In the genomic region with DNA sequence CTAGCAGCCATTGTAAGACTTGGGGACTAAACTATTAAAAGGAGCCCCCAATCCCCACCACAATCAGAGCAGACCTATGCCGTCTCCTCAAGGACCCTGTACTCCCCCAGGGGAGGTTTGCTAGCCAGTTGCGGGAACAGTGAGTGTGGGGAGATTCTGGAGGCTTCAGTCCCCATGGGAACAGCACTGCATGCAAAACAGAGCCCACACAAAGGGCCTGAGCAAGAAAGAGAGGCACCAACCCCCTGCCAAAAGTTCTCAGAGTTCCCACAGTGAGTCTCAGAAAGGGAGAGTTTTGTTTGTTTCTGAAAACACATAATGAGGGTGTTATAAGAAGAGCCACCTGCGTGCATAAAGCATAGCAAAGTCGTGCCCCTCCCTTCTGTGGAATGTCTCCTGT, we compare ENCODE assay signal across 14 cellular contexts. TPM values are rescaled to one million over a fixed set of nuclear protein-coding genes. Genes with fewer than 3 reads are reported as not detected.
DNase-seq lines count a peak whose midpoint lies in the region; ATAC-seq and TF ChIP-seq lines count a peak whose summit lies in the region.
"Had no signal": no experiment of that assay in that cellular context is flagged by ENCODE, and none has a peak within 500 bp of the region (broad histone marks: within the 10 kb centered on the region; RNA-seq: fewer than 3 reads in every experiment).

No MANE protein-coding gene starts in this region.

- no peaks in the 10 kb centered on the region for H3K9me3 Mint-ChIP-seq in type B pancreatic cell
- H3K9me3 Mint-ChIP-seq: activated T-cell treated with anti-CD3 and anti-CD28 coated beads, Interleukin-2, amount 50 U/mL, for 4 hours had no signal

- no peak overlapping the region for H3K27ac Mint-ChIP-seq in type B pancreatic cell

- no peak for TF ChIP-seq CTCF in type B pancreatic cell (conservative IDR thresholded peaks at IDR 0.05)

- H3K27me3 Mint-ChIP-seq in type B pancreatic cell = peaks cover 3% of the 10 kb centered on the region

- no peaks in the 10 kb centered on the region for H3K4me1 Mint-ChIP-seq in type B pancreatic cell (ENCODE audit: unreplicated experiment)

- no peak overlapping the region for H3K4me3 Mint-ChIP-seq in type B pancreatic cell
- H3K4me3 Mint-ChIP-seq: activated T-cell treated with anti-CD3 and anti-CD28 coated beads, Interleukin-2, amount 50 U/mL, for 4 hours had no signal

- DNase-seq in cerebellum (ENCODE audit: low spot score) (peak; percentile 7), T-helper 1 cell (no peak), RPMI8226 (no peak), HuH-7.5 (ENCODE audit: low spot score) (no peak), type B pancreatic cell (ENCODE audit: extremely low spot score, unreplicated experiment) (no peak)
- DNase-seq: activated T-cell treated with anti-CD3 and anti-CD28 coated beads, Interleukin-2, amount 50 U/mL, for 4 hours; BE2C; colonic mucosa; NCI-H774 had no signal

- peak; percentile 86 for ATAC-seq in GM18499 (IDR thresholded peaks at IDR 0.05; ENCODE audit: insufficient read depth, unreplicated experiment)
- ATAC-seq in GM21447 (IDR thresholded peaks at IDR 0.05; ENCODE audit: unreplicated experiment) = peak; percentile 83
- peak; percentile 77 for ATAC-seq in HG03064 (IDR thresholded peaks at IDR 0.05; ENCODE audit: low read depth, unreplicated experiment)
- ATAC-seq: activated T-cell treated with anti-CD3 and anti-CD28 coated beads, Interleukin-2, amount 50 U/mL, for 4 hours had no signal

- no peaks in the 10 kb centered on the region for H3K36me3 Mint-ChIP-seq in type B pancreatic cell

RNA-seq across cellular contexts. Expression of gene CFAP90, which starts 56.6 kb away (rescaled TPM):
- total RNA-seq in cerebellum (2.7 TPM), type B pancreatic cell (ENCODE audit: low replicate concordance) (1.3 and 5.3 TPM in 2 replicates)
- total RNA-seq: activated T-cell treated with anti-CD3 and anti-CD28 coated beads, Interleukin-2, amount 50 U/mL, for 4 hours; colonic mucosa; myocyte; T-helper 1 cell treated with Interleukin-12 subunit alpha and Interleukin-12 subunit beta and Interleukin-4 antibody, amounts not matched to agents 30 ng/mL and 1 ng/mL, for 36 hours had no signal
